Comparison of ENCODE assay signal across 12 cellular contexts in the genomic region with DNA sequence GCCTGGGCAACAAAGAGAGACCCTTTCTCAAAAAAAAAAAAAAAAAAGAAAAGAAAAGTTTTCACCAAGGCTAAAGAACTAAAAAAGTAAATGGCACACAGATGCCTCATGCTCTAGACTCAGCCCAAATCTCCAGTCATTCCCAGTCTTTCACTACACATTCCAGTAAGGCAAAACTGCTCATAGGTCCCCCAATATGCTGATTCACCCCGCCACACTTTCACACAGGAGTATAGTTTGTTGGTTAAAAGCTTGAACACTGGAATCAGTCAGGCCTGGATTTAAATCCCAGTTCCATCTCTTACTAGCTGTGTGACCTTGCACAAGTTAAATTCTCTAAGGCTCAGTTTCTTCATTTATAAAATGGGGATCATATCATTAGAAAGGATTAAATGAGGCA. TPM values are rescaled to one million over a fixed set of nuclear protein-coding genes. Genes with fewer than 3 reads are reported as not detected.
A peak's percentile ranks its signal among the peaks of the same experiment; 100 is the strongest.
DNase-seq lines count a peak whose midpoint lies in the region; ATAC-seq and TF ChIP-seq lines count a peak whose summit lies in the region.
"Had no signal": no experiment of that assay in that cellular context is flagged by ENCODE, and none has a peak within 500 bp of the region (broad histone marks: within the 10 kb centered on the region; RNA-seq: fewer than 3 reads in every experiment).

No MANE protein-coding gene starts in this region.

- H3K79me2 ChIP-seq in KMS-11 (ENCODE audit: insufficient read depth, low read depth), result peaks cover 48% of the 10 kb centered on the region

- H3K36me3 Mint-ChIP-seq in activated CD4-positive, alpha-beta T cell treated with anti-CD3 and anti-CD28 coated beads, Interleukin-2, amount 10 ng/mL, durations not matched to agents 7 days and 5 days (ENCODE audit: low read depth), result peaks cover 40% of the 10 kb centered on the region
- peaks cover 4% of the 10 kb centered on the region for H3K36me3 Mint-ChIP-seq in activated naive CD8-positive, alpha-beta T cell
- H3K36me3 Mint-ChIP-seq in neural crest cell (ENCODE audit: low read depth), result peaks cover 6% of the 10 kb centered on the region

- POLR2A ChIA-PET in activated CD4-positive, alpha-beta T cell treated with anti-CD3 and anti-CD28 coated beads, Interleukin-2, amount 10 ng/mL, durations not matched to agents 7 days and 5 days (lab: Charles Lee), result no interaction called here

- H3K4me1 ChIP-seq in KMS-11 (ENCODE audit: low read depth, poor library complexity, severe bottlenecking), result peaks cover 34% of the 10 kb centered on the region

- no peak overlapping the region for H3K9ac ChIP-seq in KMS-11

- TF ChIP-seq CTCF in KMS-11 (conservative IDR thresholded peaks at IDR 0.05; ENCODE audit: low read depth, low read length) (no peak), neural crest cell (conservative IDR thresholded peaks at IDR 0.05) (no peak)

- H3K4me3 ChIP-seq in KMS-11 (IDR thresholded peaks at IDR 0.05; ENCODE audit: insufficient read depth, low read depth, low read length), result no peak overlapping the region

- peak overlapping the region; percentile 60; the same call in 1 of the 2 replicates for H3K4me2 ChIP-seq in KMS-11

- peaks cover 42% of the 10 kb centered on the region for H3K4me1 Mint-ChIP-seq in activated CD4-positive, alpha-beta T cell treated with anti-CD3 and anti-CD28 coated beads, Interleukin-2, amount 10 ng/mL, durations not matched to agents 7 days and 5 days
- peaks cover 55% of the 10 kb centered on the region for H3K4me1 Mint-ChIP-seq in activated naive CD8-positive, alpha-beta T cell (ENCODE audit: low read depth)
- H3K4me1 Mint-ChIP-seq in neural crest cell, result peaks cover 31% of the 10 kb centered on the region

- no peak overlapping the region for H2AFZ ChIP-seq in KMS-11 (ENCODE audit: low read depth)

- H3K27me3 Mint-ChIP-seq in activated CD4-positive, alpha-beta T cell treated with anti-CD3 and anti-CD28 coated beads, Interleukin-2, amount 10 ng/mL, durations not matched to agents 7 days and 5 days, result no peaks in the 10 kb centered on the region
- no peaks in the 10 kb centered on the region for H3K27me3 Mint-ChIP-seq in activated naive CD8-positive, alpha-beta T cell
- no peaks in the 10 kb centered on the region for H3K27me3 Mint-ChIP-seq in neural crest cell (ENCODE audit: low read depth)

- no peaks in the 10 kb centered on the region for H3K9me3 Mint-ChIP-seq in activated CD4-positive, alpha-beta T cell treated with anti-CD3 and anti-CD28 coated beads, Interleukin-2, amount 10 ng/mL, durations not matched to agents 7 days and 5 days
- H3K9me3 Mint-ChIP-seq in activated naive CD8-positive, alpha-beta T cell (ENCODE audit: low read depth), result no peaks in the 10 kb centered on the region
- H3K9me3 Mint-ChIP-seq in neural crest cell, result no peaks in the 10 kb centered on the region

- ATAC-seq in HG03039 (IDR thresholded peaks at IDR 0.05; ENCODE audit: unreplicated experiment) (no peak), HG02981 (IDR thresholded peaks at IDR 0.05; ENCODE audit: unreplicated experiment) (no peak)

- CTCF ChIA-PET in activated CD4-positive, alpha-beta T cell treated with anti-CD3 and anti-CD28 coated beads, Interleukin-2, amount 10 ng/mL, durations not matched to agents 7 days and 5 days (lab: Charles Lee), result interaction anchor here (0.6 to 3.9 kb wide), 3 partner anchors 10 to 25 kb away, joined by 3 to 27 read pairs (median 7); no protein-coding TSS in a partner anchor

- no peak overlapping the region for H3K27ac ChIP-seq in KMS-11
- H3K27ac ChIP-seq: coronary artery had no signal

- H3K36me3 ChIP-seq in KMS-11 (ENCODE audit: insufficient read depth), result no peaks in the 10 kb centered on the region

- peak overlapping the region; percentile 95 for H3K4me3 Mint-ChIP-seq in activated CD4-positive, alpha-beta T cell treated with anti-CD3 and anti-CD28 coated beads, Interleukin-2, amount 10 ng/mL, durations not matched to agents 7 days and 5 days
- H3K4me3 Mint-ChIP-seq in activated naive CD8-positive, alpha-beta T cell, result peak overlapping the region; percentile 96
- peak overlapping the region; percentile 95 for H3K4me3 Mint-ChIP-seq in neural crest cell

- no peaks in the 10 kb centered on the region for H3K27me3 ChIP-seq in KMS-11 (ENCODE audit: insufficient read depth, low read depth)
- H3K27me3 ChIP-seq: MG63 had no signal

- DNase-seq in activated CD4-positive, alpha-beta T cell treated with anti-CD3 and anti-CD28 coated beads, Interleukin-2, amount 10 ng/mL, durations not matched to agents 7 days and 5 days, result no peak
- DNase-seq in activated CD4-positive, alpha-beta T cell treated with anti-CD3 and anti-CD28 coated beads for 48 hours, result no peak
- DNase-seq in neural crest cell (ENCODE audit: low read depth, low spot score) (no peak), NAMALWA (ENCODE audit: low spot score) (no peak)
- DNase-seq: MG63, NCI-H2227 treated with DMSO at 0.1 percent for 48 hours, small intestine had no signal

- H4K20me1 ChIP-seq in KMS-11 (ENCODE audit: insufficient read depth), result no peaks in the 10 kb centered on the region

- H3K27ac Mint-ChIP-seq in activated CD4-positive, alpha-beta T cell treated with anti-CD3 and anti-CD28 coated beads, Interleukin-2, amount 10 ng/mL, durations not matched to agents 7 days and 5 days, result no peak overlapping the region
- H3K27ac Mint-ChIP-seq in activated naive CD8-positive, alpha-beta T cell, result peak overlapping the region; percentile 18
- H3K27ac Mint-ChIP-seq in neural crest cell (ENCODE audit: unreplicated experiment), result no peak overlapping the region

RNA-seq across cellular contexts. Expression of gene PIGS, which starts 1.9 kb away (rescaled TPM):
- total RNA-seq in activated CD4-positive, alpha-beta T cell treated with anti-CD3 and anti-CD28 coated beads, Interleukin-2, amount 10 ng/mL, durations not matched to agents 7 days and 5 days, result 10 to 100 TPM; 61.7 to 62.6 TPM
- total RNA-seq in neural crest cell, result 63.5 and 71.1 TPM in 2 replicates

RNA-seq across cellular contexts. Expression of gene ALDOC, which starts 7.2 kb away (rescaled TPM):
- 10 to 100 TPM; 61.4 to 63.4 TPM for total RNA-seq in activated CD4-positive, alpha-beta T cell treated with anti-CD3 and anti-CD28 coated beads, Interleukin-2, amount 10 ng/mL, durations not matched to agents 7 days and 5 days
- 16.1 and 22.2 TPM in 2 replicates for total RNA-seq in neural crest cell

RNA-seq across cellular contexts. Expression of gene UNC119, which starts 17.0 kb away (rescaled TPM):
- total RNA-seq in activated CD4-positive, alpha-beta T cell treated with anti-CD3 and anti-CD28 coated beads, Interleukin-2, amount 10 ng/mL, durations not matched to agents 7 days and 5 days, result 10 to 100 TPM; 38.6 to 46.6 TPM
- 59.1 and 63.5 TPM in 2 replicates for total RNA-seq in neural crest cell

RNA-seq across cellular contexts. Expression of gene SPAG5, which starts 29.4 kb away (rescaled TPM):
- 100 to 1,000 TPM; 139 to 147 TPM for total RNA-seq in activated CD4-positive, alpha-beta T cell treated with anti-CD3 and anti-CD28 coated beads, Interleukin-2, amount 10 ng/mL, durations not matched to agents 7 days and 5 days
- total RNA-seq in neural crest cell, result 147 and 151 TPM in 2 replicates

RNA-seq across cellular contexts. Expression of gene RSKR, which starts 44.5 kb away (rescaled TPM):
- total RNA-seq in activated CD4-positive, alpha-beta T cell treated with anti-CD3 and anti-CD28 coated beads, Interleukin-2, amount 10 ng/mL, durations not matched to agents 7 days and 5 days, result 10 to 100 TPM; 18.4 to 20.6 TPM
- total RNA-seq in neural crest cell, result 31.0 and 34.2 TPM in 2 replicates
